Comparison of ENCODE assay signal across 11 cellular contexts in genomic region chr11:67644042-67644441, GRCh38. TPM values are rescaled to one million over a fixed set of nuclear protein-coding genes. Genes with fewer than 3 reads are reported as not detected.
DNase-seq lines count a peak whose midpoint lies in the region; ATAC-seq, FAIRE-seq and TF ChIP-seq lines count a peak whose summit lies in the region.
"Had no signal": no experiment of that assay in that cellular context is flagged by ENCODE, and none has a peak within 500 bp of the region (broad histone marks: within the 10 kb centered on the region; RNA-seq: fewer than 3 reads in every experiment).

No MANE protein-coding gene starts in this region.

- peak; percentile 26 for FAIRE-seq in HepG2 (lab: Jason Lieb, UNC)

- in situ Hi-C loops in HepG2 (cut with HindIII; ENCODE audit: extremely low pct_ligation_motif_present, low pct_unique_long_range_greater_than_20kb), result no loop called here

- H3K9me3 ChIP-seq in HepG2 (ENCODE audit: low read length) (no peaks in the 10 kb centered on the region), prostate gland (no peaks in the 10 kb centered on the region)
- H3K9me3 ChIP-seq: colonic mucosa had no signal

- no peak overlapping the region for H2AFZ ChIP-seq in HepG2 (ENCODE audit: low read length)

- ATAC-seq in HepG2, result no peak

- POLR2A ChIA-PET in HepG2 (lab: Yijun Ruan, JAX), result no interaction called here

- H3K4me1 ChIP-seq in HepG2 (ENCODE audit: insufficient read depth, low read length), result peaks cover 15% of the 10 kb centered on the region
- H3K4me1 ChIP-seq in prostate gland (replicated peaks), result no peaks in the 10 kb centered on the region

- TF ChIP-seq CTCF in VCaP (conservative IDR thresholded peaks at IDR 0.05) (peak; percentile 75), HepG2 (CRISPR knock-in tag; IDR thresholded peaks at IDR 0.05) (peak; percentile 80), prostate gland (IDR thresholded peaks at IDR 0.05) (peak in 1 of 4 experiments; percentile 6)

- peak; percentile 67 for TF ChIP-seq RAD21 in HepG2 (CRISPR knock-in tag; IDR thresholded peaks at IDR 0.05)

- H3K4me2 ChIP-seq in HepG2 (ENCODE audit: low read depth, low read length), result no peak overlapping the region

- no peaks in the 10 kb centered on the region for H4K20me1 ChIP-seq in HepG2 (ENCODE audit: insufficient read depth, low read length)

- no peak overlapping the region for H3K9ac ChIP-seq in HepG2 (ENCODE audit: insufficient read depth, low read depth, low read length)

- H3K4me3 ChIP-seq in HepG2 (replicated peaks in 1 of 3; ENCODE audit: insufficient read depth in 1 of 3, low read depth in 2 of 3, low read length in 3 of 3) (no peak overlapping the region), prostate gland (no peak overlapping the region)
- H3K4me3 ChIP-seq: colonic mucosa had no signal

- CTCF ChIA-PET in HepG2 (lab: Yijun Ruan, JAX; ENCODE audit: low intra/inter-chr PET ratio, low total read pairs), result interaction anchor here (1.1 to 2.0 kb wide), 3 partner anchors 14 to 30 kb away, joined by 3 to 7 read pairs (median 5); partner anchors contain the start of gene NUDT8

- intact Hi-C loops in HepG2 (cut with micrococcal nuclease; ENCODE audit: unreplicated experiment), result loop anchor here (1.0 kb wide), 1 partner anchor 27 kb away; no protein-coding TSS in a partner anchor
- intact Hi-C loops in prostate gland (cut with DNase I), result no loop called here

- no peak for TF ChIP-seq POLR2A in HepG2 (IDR thresholded peaks at IDR 0.05; ENCODE audit: insufficient read depth in 1 of 2, low read depth in 2 of 2, low read length in 2 of 2)
- no peak for TF ChIP-seq POLR2A in prostate gland (IDR thresholded peaks at IDR 0.05)

- BruUV-seq in HepG2 (replicated peaks; lab: Mats Ljungman, UMichigan), result no TSS peak

- no peaks in the 10 kb centered on the region for H3K36me3 ChIP-seq in HepG2 (replicated peaks in 1 of 2; ENCODE audit: control insufficient read depth in 1 of 2, insufficient read depth in 2 of 2, low read length in 2 of 2)
- no peaks in the 10 kb centered on the region for H3K36me3 ChIP-seq in prostate gland
- H3K36me3 ChIP-seq: colonic mucosa had no signal

- H3K27me3 ChIP-seq in HepG2 (ENCODE audit: control insufficient read depth in 1 of 2, insufficient read depth in 2 of 2, low read length in 2 of 2), result peaks cover 0 to 4% of the 10 kb centered on the region in 2 experiments; a peak in 2 of 5 replicates
- H3K27me3 ChIP-seq in prostate gland (replicated peaks; ENCODE audit: insufficient read depth), result no peaks in the 10 kb centered on the region
- H3K27me3 ChIP-seq: colonic mucosa had no signal

- no peak overlapping the region for H3K27ac ChIP-seq in VCaP
- no peak overlapping the region for H3K27ac ChIP-seq in HepG2 (ENCODE audit: extremely low read length, insufficient read depth, low read length)
- no peak overlapping the region for H3K27ac ChIP-seq in prostate gland
- H3K27ac ChIP-seq: colonic mucosa had no signal

- no peaks in the 10 kb centered on the region for H3K79me2 ChIP-seq in HepG2 (ENCODE audit: insufficient read depth, low read length)

- TF ChIP-seq EP300 in HepG2 (IDR thresholded peaks at IDR 0.05; ENCODE audit: low read depth in 2 of 2, low read length in 2 of 2), result no peak
- no peak for TF ChIP-seq EP300 in HepG2 (CRISPR knock-in tag; IDR thresholded peaks at IDR 0.05; ENCODE audit: borderline replicate concordance)

- WGBS in HepG2 (ENCODE audit: low lambda C conversion rate), result 76% methylated on average over 5 of the region's 5 CpGs
- 91% methylated on average over 5 of the region's 5 CpGs for WGBS in prostate gland

- DNase-seq in NCI-H345 (lab: John Stamatoyannopoulos, UW) (peak; percentile 10), NCI-H345 treated with DMSO at 0.1 percent for 48 hours (lab: John Stamatoyannopoulos, UW; ENCODE audit: unreplicated experiment) (no peak), HPDE6-E6E7 (ENCODE audit: extremely low spot score) (peak; percentile 35), HepG2 (ENCODE audit: low spot score) (peak; percentile 43), DMS153 (lab: John Stamatoyannopoulos, UW) (no peak), prostate gland (ENCODE audit: low spot score) (no peak), dermis blood vessel endothelial cell (no peak)
- DNase-seq: activated CD4-positive, alpha-beta T cell treated with anti-CD3 and anti-CD28 coated beads, Interleukin-2, amount 50 U/mL, for 4 hours; colonic mucosa had no signal

RNA-seq across cellular contexts. Expression of gene TBX10, which starts 4.5 kb away (rescaled TPM):
- total RNA-seq in HepG2 (2016; rRNA removed; fragmentation: Illumina TruSeq; extraction: Trizol), result 0.17 and 0.27 TPM in 2 replicates
- total RNA-seq in HepG2 (2016; cell fraction: cytosol; rRNA removed; fragmentation: Illumina TruSeq; extraction: Trizol; ENCODE audit: low read depth), result not detected in 2 replicates
- 0.15 and 0.45 TPM in 2 replicates for total RNA-seq in HepG2 (2016; cell fraction: insoluble cytoplasmic fraction; rRNA removed; fragmentation: Illumina TruSeq; extraction: Trizol)
- 0.15 and 0.28 TPM in 2 replicates for total RNA-seq in HepG2 (2016; cell fraction: membrane; rRNA removed; fragmentation: Illumina TruSeq; extraction: Trizol)
- total RNA-seq in HepG2 (2016; cell fraction: nucleus; rRNA removed; fragmentation: Illumina TruSeq; extraction: Trizol), result 0.25 and 0.31 TPM in 2 replicates
- 1.7 and 3.1 TPM in 2 replicates for polyA plus RNA-seq in HepG2 (2011; rRNA removed)
- 1.5 and 2.1 TPM in 2 replicates for polyA plus RNA-seq in HepG2 (2011; cell fraction: cytosol; rRNA removed)
- polyA plus RNA-seq in HepG2 (2011; cell fraction: nucleus; rRNA removed), result 2.4 and 3.7 TPM in 2 replicates
- polyA plus RNA-seq in HepG2 (2012), result 1.1 and 4.1 TPM in 2 replicates
- 0.36 and 0.74 TPM in 2 replicates for polyA plus RNA-seq in HepG2 (2016; cell fraction: cytosol; fragmentation: Illumina TruSeq; extraction: Trizol; ENCODE audit: low read depth)
- polyA plus RNA-seq in HepG2 (2016; cell fraction: insoluble cytoplasmic fraction; fragmentation: Illumina TruSeq; extraction: Trizol; ENCODE audit: low read depth), result 0.87 and 1.3 TPM in 2 replicates
- 0.65 and 0.89 TPM in 2 replicates for polyA plus RNA-seq in HepG2 (2016; cell fraction: membrane; fragmentation: Illumina TruSeq; extraction: Trizol; ENCODE audit: low read depth)
- polyA plus RNA-seq in HepG2 (2016; cell fraction: nucleus; fragmentation: Illumina TruSeq; extraction: Trizol; ENCODE audit: insufficient read depth, low read depth), result 0.82 and 1.00 TPM in 2 replicates
- polyA minus RNA-seq in HepG2 (2011; rRNA and poly(A)+ RNA removed; ENCODE audit: low replicate concordance), result 0.72 TPM in 1 of 2 replicates, not detected in the other
- 0.62 and 1.3 TPM in 2 replicates for polyA minus RNA-seq in HepG2 (2011; cell fraction: cytosol; rRNA and poly(A)+ RNA removed)
- 0.26 TPM in 1 of 2 replicates, not detected in the other for polyA minus RNA-seq in HepG2 (2011; cell fraction: nucleus; rRNA and poly(A)+ RNA removed)
- total RNA-seq in prostate gland, result not detected
- total RNA-seq in dermis blood vessel endothelial cell, result not detected in 2 replicates
- total RNA-seq: skeletal muscle tissue had no signal

RNA-seq across cellular contexts. Expression of gene ACY3, which starts 6.5 kb away (rescaled TPM):
- total RNA-seq in HepG2 (2016; rRNA removed; fragmentation: Illumina TruSeq; extraction: Trizol) (3.3 and 3.4 TPM in 2 replicates), prostate gland (1 to 10 TPM in 1 of 2 donors, not detected in 1; 1.7 TPM), dermis blood vessel endothelial cell (not detected in 2 replicates)
- total RNA-seq in HepG2 (2016; cell fraction: cytosol; rRNA removed; fragmentation: Illumina TruSeq; extraction: Trizol; ENCODE audit: low read depth), result 1.1 and 1.2 TPM in 2 replicates
- 3.4 and 4.0 TPM in 2 replicates for total RNA-seq in HepG2 (2016; cell fraction: insoluble cytoplasmic fraction; rRNA removed; fragmentation: Illumina TruSeq; extraction: Trizol)
- total RNA-seq in HepG2 (2016; cell fraction: membrane; rRNA removed; fragmentation: Illumina TruSeq; extraction: Trizol), result 1.5 and 1.9 TPM in 2 replicates
- 1.6 and 1.7 TPM in 2 replicates for total RNA-seq in HepG2 (2016; cell fraction: nucleus; rRNA removed; fragmentation: Illumina TruSeq; extraction: Trizol)
- 3.7 and 7.6 TPM in 2 replicates for polyA plus RNA-seq in HepG2 (2011; rRNA removed)
- polyA plus RNA-seq in HepG2 (2011; cell fraction: cytosol; rRNA removed), result 3.7 and 4.0 TPM in 2 replicates
- polyA plus RNA-seq in HepG2 (2011; cell fraction: nucleus; rRNA removed), result 8.6 and 13.6 TPM in 2 replicates
- polyA plus RNA-seq in HepG2 (2012), result 3.9 and 4.4 TPM in 2 replicates
- 0.75 and 1.2 TPM in 2 replicates for polyA plus RNA-seq in HepG2 (2016; cell fraction: cytosol; fragmentation: Illumina TruSeq; extraction: Trizol; ENCODE audit: low read depth)
- 3.5 and 4.2 TPM in 2 replicates for polyA plus RNA-seq in HepG2 (2016; cell fraction: insoluble cytoplasmic fraction; fragmentation: Illumina TruSeq; extraction: Trizol; ENCODE audit: low read depth)
- 1.7 and 1.9 TPM in 2 replicates for polyA plus RNA-seq in HepG2 (2016; cell fraction: membrane; fragmentation: Illumina TruSeq; extraction: Trizol; ENCODE audit: low read depth)
- 6.5 and 6.8 TPM in 2 replicates for polyA plus RNA-seq in HepG2 (2016; cell fraction: nucleus; fragmentation: Illumina TruSeq; extraction: Trizol; ENCODE audit: insufficient read depth, low read depth)
- 3.0 TPM in 1 of 2 replicates, not detected in the other for polyA minus RNA-seq in HepG2 (2011; rRNA and poly(A)+ RNA removed; ENCODE audit: low replicate concordance)
- 2.1 and 2.2 TPM in 2 replicates for polyA minus RNA-seq in HepG2 (2011; cell fraction: cytosol; rRNA and poly(A)+ RNA removed)
- 0.90 and 1.1 TPM in 2 replicates for polyA minus RNA-seq in HepG2 (2011; cell fraction: nucleus; rRNA and poly(A)+ RNA removed)
- total RNA-seq: skeletal muscle tissue had no signal

RNA-seq across cellular contexts. Expression of gene NUDT8, which starts 14.3 kb away (rescaled TPM):
- 18.0 and 25.8 TPM in 2 replicates for total RNA-seq in HepG2 (2016; rRNA removed; fragmentation: Illumina TruSeq; extraction: Trizol)
- total RNA-seq in HepG2 (2016; cell fraction: cytosol; rRNA removed; fragmentation: Illumina TruSeq; extraction: Trizol; ENCODE audit: low read depth), result 20.3 and 23.2 TPM in 2 replicates
- total RNA-seq in HepG2 (2016; cell fraction: insoluble cytoplasmic fraction; rRNA removed; fragmentation: Illumina TruSeq; extraction: Trizol), result 15.4 and 25.8 TPM in 2 replicates
- 20.1 and 24.5 TPM in 2 replicates for total RNA-seq in HepG2 (2016; cell fraction: membrane; rRNA removed; fragmentation: Illumina TruSeq; extraction: Trizol)
- total RNA-seq in HepG2 (2016; cell fraction: nucleus; rRNA removed; fragmentation: Illumina TruSeq; extraction: Trizol), result 14.1 and 16.1 TPM in 2 replicates
- 6.7 and 7.8 TPM in 2 replicates for polyA plus RNA-seq in HepG2 (2011; rRNA removed)
- 4.9 and 12.5 TPM in 2 replicates for polyA plus RNA-seq in HepG2 (2011; cell fraction: cytosol; rRNA removed)
- 38.1 and 38.7 TPM in 2 replicates for polyA plus RNA-seq in HepG2 (2011; cell fraction: nucleus; rRNA removed)
- 13.5 and 13.9 TPM in 2 replicates for polyA plus RNA-seq in HepG2 (2012)
- polyA plus RNA-seq in HepG2 (2016; cell fraction: cytosol; fragmentation: Illumina TruSeq; extraction: Trizol; ENCODE audit: low read depth), result 26.1 and 30.7 TPM in 2 replicates
- 20.3 and 26.5 TPM in 2 replicates for polyA plus RNA-seq in HepG2 (2016; cell fraction: insoluble cytoplasmic fraction; fragmentation: Illumina TruSeq; extraction: Trizol; ENCODE audit: low read depth)
- polyA plus RNA-seq in HepG2 (2016; cell fraction: membrane; fragmentation: Illumina TruSeq; extraction: Trizol; ENCODE audit: low read depth), result 20.2 and 22.8 TPM in 2 replicates
- 27.4 and 28.8 TPM in 2 replicates for polyA plus RNA-seq in HepG2 (2016; cell fraction: nucleus; fragmentation: Illumina TruSeq; extraction: Trizol; ENCODE audit: insufficient read depth, low read depth)
- 11.2 and 17.2 TPM in 2 replicates for polyA minus RNA-seq in HepG2 (2011; rRNA and poly(A)+ RNA removed; ENCODE audit: low replicate concordance)
- 5.1 and 6.1 TPM in 2 replicates for polyA minus RNA-seq in HepG2 (2011; cell fraction: cytosol; rRNA and poly(A)+ RNA removed)
- 11.8 and 16.4 TPM in 2 replicates for polyA minus RNA-seq in HepG2 (2011; cell fraction: nucleus; rRNA and poly(A)+ RNA removed)
- 10 to 100 TPM in 1 of 2 donors, 1 to 10 TPM in 1; 7.2 to 29.2 TPM for total RNA-seq in prostate gland
- total RNA-seq in dermis blood vessel endothelial cell, result 10.7 and 13.0 TPM in 2 replicates

RNA-seq across cellular contexts. Expression of gene ALDH3B2, which starts 30.4 kb away (rescaled TPM):
- total RNA-seq in HepG2 (2016; rRNA removed; fragmentation: Illumina TruSeq; extraction: Trizol) (not detected in 2 replicates), prostate gland (1 to 10 TPM; 1.8 to 4.4 TPM), dermis blood vessel endothelial cell (not detected in 2 replicates)
- not detected in 2 replicates for total RNA-seq in HepG2 (2016; cell fraction: cytosol; rRNA removed; fragmentation: Illumina TruSeq; extraction: Trizol; ENCODE audit: low read depth)
- total RNA-seq in HepG2 (2016; cell fraction: insoluble cytoplasmic fraction; rRNA removed; fragmentation: Illumina TruSeq; extraction: Trizol), result not detected in 2 replicates
- total RNA-seq in HepG2 (2016; cell fraction: membrane; rRNA removed; fragmentation: Illumina TruSeq; extraction: Trizol), result not detected in 2 replicates
- not detected in 2 replicates for total RNA-seq in HepG2 (2016; cell fraction: nucleus; rRNA removed; fragmentation: Illumina TruSeq; extraction: Trizol)
- not detected in 2 replicates for polyA plus RNA-seq in HepG2 (2011; rRNA removed)
- not detected in 2 replicates for polyA plus RNA-seq in HepG2 (2011; cell fraction: cytosol; rRNA removed)
- polyA plus RNA-seq in HepG2 (2011; cell fraction: nucleus; rRNA removed), result not detected in 2 replicates
- not detected in 2 replicates for polyA plus RNA-seq in HepG2 (2012)
- polyA plus RNA-seq in HepG2 (2016; cell fraction: cytosol; fragmentation: Illumina TruSeq; extraction: Trizol; ENCODE audit: low read depth), result not detected in 2 replicates
- polyA plus RNA-seq in HepG2 (2016; cell fraction: insoluble cytoplasmic fraction; fragmentation: Illumina TruSeq; extraction: Trizol; ENCODE audit: low read depth), result not detected in 2 replicates
- polyA plus RNA-seq in HepG2 (2016; cell fraction: membrane; fragmentation: Illumina TruSeq; extraction: Trizol; ENCODE audit: low read depth), result not detected in 2 replicates
- not detected in 2 replicates for polyA plus RNA-seq in HepG2 (2016; cell fraction: nucleus; fragmentation: Illumina TruSeq; extraction: Trizol; ENCODE audit: insufficient read depth, low read depth)
- not detected in 2 replicates for polyA minus RNA-seq in HepG2 (2011; rRNA and poly(A)+ RNA removed; ENCODE audit: low replicate concordance)
- not detected in 2 replicates for polyA minus RNA-seq in HepG2 (2011; cell fraction: cytosol; rRNA and poly(A)+ RNA removed)
- polyA minus RNA-seq in HepG2 (2011; cell fraction: nucleus; rRNA and poly(A)+ RNA removed), result not detected in 2 replicates
- total RNA-seq: skeletal muscle tissue had no signal

RNA-seq across cellular contexts. Expression of gene NDUFV1, which starts 37.3 kb away (rescaled TPM):
- total RNA-seq in HepG2 (2016; rRNA removed; fragmentation: Illumina TruSeq; extraction: Trizol) (137 and 140 TPM in 2 replicates), prostate gland (100 to 1,000 TPM; 190 to 260 TPM), dermis blood vessel endothelial cell (166 and 175 TPM in 2 replicates)
- total RNA-seq in HepG2 (2016; cell fraction: cytosol; rRNA removed; fragmentation: Illumina TruSeq; extraction: Trizol; ENCODE audit: low read depth), result 56.4 and 57.7 TPM in 2 replicates
- 130 and 141 TPM in 2 replicates for total RNA-seq in HepG2 (2016; cell fraction: insoluble cytoplasmic fraction; rRNA removed; fragmentation: Illumina TruSeq; extraction: Trizol)
- 58.9 and 72.8 TPM in 2 replicates for total RNA-seq in HepG2 (2016; cell fraction: membrane; rRNA removed; fragmentation: Illumina TruSeq; extraction: Trizol)
- total RNA-seq in HepG2 (2016; cell fraction: nucleus; rRNA removed; fragmentation: Illumina TruSeq; extraction: Trizol), result 73.7 and 87.9 TPM in 2 replicates
- polyA plus RNA-seq in HepG2 (2011; rRNA removed), result 88.9 and 92.4 TPM in 2 replicates
- polyA plus RNA-seq in HepG2 (2011; cell fraction: cytosol; rRNA removed), result 80.9 and 124 TPM in 2 replicates
- polyA plus RNA-seq in HepG2 (2011; cell fraction: nucleus; rRNA removed), result 241 and 294 TPM in 2 replicates
- 86.7 and 89.4 TPM in 2 replicates for polyA plus RNA-seq in HepG2 (2012)
- polyA plus RNA-seq in HepG2 (2016; cell fraction: cytosol; fragmentation: Illumina TruSeq; extraction: Trizol; ENCODE audit: low read depth), result 41.2 and 47.2 TPM in 2 replicates
- polyA plus RNA-seq in HepG2 (2016; cell fraction: insoluble cytoplasmic fraction; fragmentation: Illumina TruSeq; extraction: Trizol; ENCODE audit: low read depth), result 109 and 121 TPM in 2 replicates
- polyA plus RNA-seq in HepG2 (2016; cell fraction: membrane; fragmentation: Illumina TruSeq; extraction: Trizol; ENCODE audit: low read depth), result 38.1 and 45.1 TPM in 2 replicates
- polyA plus RNA-seq in HepG2 (2016; cell fraction: nucleus; fragmentation: Illumina TruSeq; extraction: Trizol; ENCODE audit: insufficient read depth, low read depth), result 169 and 179 TPM in 2 replicates
- polyA minus RNA-seq in HepG2 (2011; rRNA and poly(A)+ RNA removed; ENCODE audit: low replicate concordance), result 124 and 164 TPM in 2 replicates
- 50.1 and 58.7 TPM in 2 replicates for polyA minus RNA-seq in HepG2 (2011; cell fraction: cytosol; rRNA and poly(A)+ RNA removed)
- polyA minus RNA-seq in HepG2 (2011; cell fraction: nucleus; rRNA and poly(A)+ RNA removed), result 52.5 and 56.4 TPM in 2 replicates

Comparison
In these comparisons a context has a peak if more than half of its experiments do, and no peak if none do; other contexts are left out.
1. DNase-seq: peak in NCI-H345 (single experiment), HPDE6-E6E7 (single experiment) and HepG2 (single experiment); none in NCI-H345 treated with DMSO at 0.1 percent for 48 hours (single experiment), DMS153 (single experiment), prostate gland (single experiment) and dermis blood vessel endothelial cell (single experiment).